ENCODE assay signal across 1 cellular context in the genomic region with DNA sequence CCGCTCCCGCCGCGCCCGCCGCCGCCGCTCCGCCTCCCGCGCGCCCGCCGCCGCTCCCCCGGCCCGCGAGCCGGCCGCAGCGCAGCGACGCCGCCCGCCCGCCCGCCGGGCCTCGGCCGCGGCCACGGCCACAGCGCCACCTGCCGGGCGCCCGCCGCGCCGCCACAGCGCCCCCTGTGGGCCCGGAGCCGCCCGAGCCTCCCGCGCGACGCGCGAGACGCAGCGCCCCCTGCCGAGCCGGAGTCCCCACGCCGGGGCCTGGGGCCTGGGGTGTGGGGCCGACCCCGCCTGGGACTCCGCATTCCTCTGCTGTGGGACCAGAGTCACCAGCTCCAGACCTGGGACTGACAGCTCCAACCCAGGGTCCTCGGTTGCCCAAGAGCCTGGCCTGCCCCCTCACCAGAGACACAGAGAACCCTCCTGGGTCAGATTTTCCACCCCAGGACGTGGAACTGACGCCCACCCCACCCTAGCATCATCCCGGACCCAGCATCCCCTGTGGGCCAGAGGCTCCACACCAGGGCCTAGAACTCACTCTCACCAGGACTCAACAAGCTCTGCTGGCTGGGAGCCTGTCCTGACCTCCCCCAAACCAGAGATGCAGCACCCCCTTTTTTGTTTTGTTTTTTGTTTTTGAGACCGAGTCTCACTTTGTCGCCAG.
TF ChIP-seq lines count a peak whose summit lies in the region.

A gene with protein sequence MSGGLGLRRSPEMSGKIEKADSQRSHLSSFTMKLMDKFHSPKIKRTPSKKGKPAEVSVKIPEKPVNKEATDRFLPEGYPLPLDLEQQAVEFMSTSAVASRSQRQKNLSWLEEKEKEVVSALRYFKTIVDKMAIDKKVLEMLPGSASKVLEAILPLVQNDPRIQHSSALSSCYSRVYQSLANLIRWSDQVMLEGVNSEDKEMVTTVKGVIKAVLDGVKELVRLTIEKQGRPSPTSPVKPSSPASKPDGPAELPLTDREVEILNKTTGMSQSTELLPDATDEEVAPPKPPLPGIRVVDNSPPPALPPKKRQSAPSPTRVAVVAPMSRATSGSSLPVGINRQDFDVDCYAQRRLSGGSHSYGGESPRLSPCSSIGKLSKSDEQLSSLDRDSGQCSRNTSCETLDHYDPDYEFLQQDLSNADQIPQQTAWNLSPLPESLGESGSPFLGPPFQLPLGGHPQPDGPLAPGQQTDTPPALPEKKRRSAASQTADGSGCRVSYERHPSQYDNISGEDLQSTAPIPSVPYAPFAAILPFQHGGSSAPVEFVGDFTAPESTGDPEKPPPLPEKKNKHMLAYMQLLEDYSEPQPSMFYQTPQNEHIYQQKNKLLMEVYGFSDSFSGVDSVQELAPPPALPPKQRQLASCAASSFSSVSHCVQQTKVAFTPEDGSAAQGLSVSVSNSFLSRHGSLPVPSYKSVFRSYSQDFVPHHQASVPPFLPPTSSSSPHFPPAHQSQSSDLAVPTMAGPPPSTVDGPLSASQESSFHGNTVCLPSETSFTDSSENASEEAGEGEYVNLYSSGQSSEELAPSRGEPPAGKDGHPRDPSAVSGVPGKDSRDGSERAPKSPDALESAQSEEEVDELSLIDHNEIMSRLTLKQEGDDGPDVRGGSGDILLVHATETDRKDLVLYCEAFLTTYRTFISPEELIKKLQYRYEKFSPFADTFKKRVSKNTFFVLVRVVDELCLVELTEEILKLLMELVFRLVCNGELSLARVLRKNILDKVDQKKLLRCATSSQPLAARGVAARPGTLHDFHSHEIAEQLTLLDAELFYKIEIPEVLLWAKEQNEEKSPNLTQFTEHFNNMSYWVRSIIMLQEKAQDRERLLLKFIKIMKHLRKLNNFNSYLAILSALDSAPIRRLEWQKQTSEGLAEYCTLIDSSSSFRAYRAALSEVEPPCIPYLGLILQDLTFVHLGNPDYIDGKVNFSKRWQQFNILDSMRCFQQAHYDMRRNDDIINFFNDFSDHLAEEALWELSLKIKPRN (N-terminal part only) (minus strand): TSS at position 89 of the 661 bp plus-strand sequence. CDS start 246 bp downstream, outside the sequence.

TF ChIP-seq in GM23338, 12 proteins besides CTCF, POLR2A, EP300 and RAD21:
- TF ChIP-seq CREB1 (CRISPR knock-in tag; IDR thresholded peaks at IDR 0.05; ENCODE audit: low read depth) (0 out of 2 replicates have a peak, but pooled peaks have one; percentile 15), EZH2phosphoT487 (IDR thresholded peaks at IDR 0.05; ENCODE audit: unreplicated experiment) (no peak), ZNF114 (CRISPR knock-in tag; IDR thresholded peaks at IDR 0.05) (0 out of 2 replicates have a peak, but pooled peaks have one; percentile 24), ZNF331 (CRISPR knock-in tag; IDR thresholded peaks at IDR 0.05; ENCODE audit: low read depth) (no peak), EZH2 (IDR thresholded peaks at IDR 0.05; ENCODE audit: low read depth, unreplicated experiment) (no peak), POLR2AphosphoS5 (IDR thresholded peaks at IDR 0.05; ENCODE audit: low read depth) (no peak), STAT1 (IDR thresholded peaks at IDR 0.05; ENCODE audit: unreplicated experiment) (no peak), JUNB (IDR thresholded peaks at IDR 0.05; ENCODE audit: unreplicated experiment) (no peak), NANOG (IDR thresholded peaks at IDR 0.05; ENCODE audit: borderline replicate concordance) (no peak)
- TF ChIP-seq, protein P1, sequence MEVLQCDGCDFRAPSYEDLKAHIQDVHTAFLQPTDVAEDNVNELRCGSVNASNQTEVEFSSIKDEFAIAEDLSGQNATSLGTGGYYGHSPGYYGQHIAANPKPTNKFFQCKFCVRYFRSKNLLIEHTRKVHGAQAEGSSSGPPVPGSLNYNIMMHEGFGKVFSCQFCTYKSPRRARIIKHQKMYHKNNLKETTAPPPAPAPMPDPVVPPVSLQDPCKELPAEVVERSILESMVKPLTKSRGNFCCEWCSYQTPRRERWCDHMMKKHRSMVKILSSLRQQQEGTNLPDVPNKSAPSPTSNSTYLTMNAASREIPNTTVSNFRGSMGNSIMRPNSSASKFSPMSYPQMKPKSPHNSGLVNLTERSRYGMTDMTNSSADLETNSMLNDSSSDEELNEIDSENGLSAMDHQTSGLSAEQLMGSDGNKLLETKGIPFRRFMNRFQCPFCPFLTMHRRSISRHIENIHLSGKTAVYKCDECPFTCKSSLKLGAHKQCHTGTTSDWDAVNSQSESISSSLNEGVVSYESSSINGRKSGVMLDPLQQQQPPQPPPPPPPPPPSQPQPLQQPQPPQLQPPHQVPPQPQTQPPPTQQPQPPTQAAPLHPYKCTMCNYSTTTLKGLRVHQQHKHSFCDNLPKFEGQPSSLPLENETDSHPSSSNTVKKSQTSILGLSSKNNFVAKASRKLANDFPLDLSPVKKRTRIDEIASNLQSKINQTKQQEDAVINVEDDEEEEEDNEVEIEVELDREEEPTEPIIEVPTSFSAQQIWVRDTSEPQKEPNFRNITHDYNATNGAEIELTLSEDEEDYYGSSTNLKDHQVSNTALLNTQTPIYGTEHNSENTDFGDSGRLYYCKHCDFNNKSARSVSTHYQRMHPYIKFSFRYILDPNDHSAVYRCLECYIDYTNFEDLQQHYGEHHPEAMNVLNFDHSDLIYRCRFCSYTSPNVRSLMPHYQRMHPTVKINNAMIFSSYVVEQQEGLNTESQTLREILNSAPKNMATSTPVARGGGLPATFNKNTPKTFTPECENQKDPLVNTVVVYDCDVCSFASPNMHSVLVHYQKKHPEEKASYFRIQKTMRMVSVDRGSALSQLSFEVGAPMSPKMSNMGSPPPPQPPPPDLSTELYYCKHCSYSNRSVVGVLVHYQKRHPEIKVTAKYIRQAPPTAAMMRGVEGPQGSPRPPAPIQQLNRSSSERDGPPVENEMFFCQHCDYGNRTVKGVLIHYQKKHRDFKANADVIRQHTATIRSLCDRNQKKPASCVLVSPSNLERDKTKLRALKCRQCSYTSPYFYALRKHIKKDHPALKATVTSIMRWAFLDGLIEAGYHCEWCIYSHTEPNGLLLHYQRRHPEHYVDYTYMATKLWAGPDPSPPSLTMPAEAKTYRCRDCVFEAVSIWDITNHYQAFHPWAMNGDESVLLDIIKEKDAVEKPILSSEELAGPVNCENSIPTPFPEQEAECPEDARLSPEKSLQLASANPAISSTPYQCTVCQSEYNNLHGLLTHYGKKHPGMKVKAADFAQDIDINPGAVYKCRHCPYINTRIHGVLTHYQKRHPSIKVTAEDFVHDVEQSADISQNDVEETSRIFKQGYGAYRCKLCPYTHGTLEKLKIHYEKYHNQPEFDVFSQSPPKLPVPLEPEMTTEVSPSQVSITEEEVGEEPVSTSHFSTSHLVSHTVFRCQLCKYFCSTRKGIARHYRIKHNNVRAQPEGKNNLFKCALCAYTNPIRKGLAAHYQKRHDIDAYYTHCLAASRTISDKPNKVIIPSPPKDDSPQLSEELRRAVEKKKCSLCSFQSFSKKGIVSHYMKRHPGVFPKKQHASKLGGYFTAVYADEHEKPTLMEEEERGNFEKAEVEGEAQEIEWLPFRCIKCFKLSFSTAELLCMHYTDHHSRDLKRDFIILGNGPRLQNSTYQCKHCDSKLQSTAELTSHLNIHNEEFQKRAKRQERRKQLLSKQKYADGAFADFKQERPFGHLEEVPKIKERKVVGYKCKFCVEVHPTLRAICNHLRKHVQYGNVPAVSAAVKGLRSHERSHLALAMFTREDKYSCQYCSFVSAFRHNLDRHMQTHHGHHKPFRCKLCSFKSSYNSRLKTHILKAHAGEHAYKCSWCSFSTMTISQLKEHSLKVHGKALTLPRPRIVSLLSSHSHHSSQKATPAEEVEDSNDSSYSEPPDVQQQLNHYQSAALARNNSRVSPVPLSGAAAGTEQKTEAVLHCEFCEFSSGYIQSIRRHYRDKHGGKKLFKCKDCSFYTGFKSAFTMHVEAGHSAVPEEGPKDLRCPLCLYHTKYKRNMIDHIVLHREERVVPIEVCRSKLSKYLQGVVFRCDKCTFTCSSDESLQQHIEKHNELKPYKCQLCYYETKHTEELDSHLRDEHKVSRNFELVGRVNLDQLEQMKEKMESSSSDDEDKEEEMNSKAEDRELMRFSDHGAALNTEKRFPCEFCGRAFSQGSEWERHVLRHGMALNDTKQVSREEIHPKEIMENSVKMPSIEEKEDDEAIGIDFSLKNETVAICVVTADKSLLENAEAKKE (CRISPR knock-in tag; IDR thresholded peaks at IDR 0.05), result no peak
- TF ChIP-seq, protein P2, sequence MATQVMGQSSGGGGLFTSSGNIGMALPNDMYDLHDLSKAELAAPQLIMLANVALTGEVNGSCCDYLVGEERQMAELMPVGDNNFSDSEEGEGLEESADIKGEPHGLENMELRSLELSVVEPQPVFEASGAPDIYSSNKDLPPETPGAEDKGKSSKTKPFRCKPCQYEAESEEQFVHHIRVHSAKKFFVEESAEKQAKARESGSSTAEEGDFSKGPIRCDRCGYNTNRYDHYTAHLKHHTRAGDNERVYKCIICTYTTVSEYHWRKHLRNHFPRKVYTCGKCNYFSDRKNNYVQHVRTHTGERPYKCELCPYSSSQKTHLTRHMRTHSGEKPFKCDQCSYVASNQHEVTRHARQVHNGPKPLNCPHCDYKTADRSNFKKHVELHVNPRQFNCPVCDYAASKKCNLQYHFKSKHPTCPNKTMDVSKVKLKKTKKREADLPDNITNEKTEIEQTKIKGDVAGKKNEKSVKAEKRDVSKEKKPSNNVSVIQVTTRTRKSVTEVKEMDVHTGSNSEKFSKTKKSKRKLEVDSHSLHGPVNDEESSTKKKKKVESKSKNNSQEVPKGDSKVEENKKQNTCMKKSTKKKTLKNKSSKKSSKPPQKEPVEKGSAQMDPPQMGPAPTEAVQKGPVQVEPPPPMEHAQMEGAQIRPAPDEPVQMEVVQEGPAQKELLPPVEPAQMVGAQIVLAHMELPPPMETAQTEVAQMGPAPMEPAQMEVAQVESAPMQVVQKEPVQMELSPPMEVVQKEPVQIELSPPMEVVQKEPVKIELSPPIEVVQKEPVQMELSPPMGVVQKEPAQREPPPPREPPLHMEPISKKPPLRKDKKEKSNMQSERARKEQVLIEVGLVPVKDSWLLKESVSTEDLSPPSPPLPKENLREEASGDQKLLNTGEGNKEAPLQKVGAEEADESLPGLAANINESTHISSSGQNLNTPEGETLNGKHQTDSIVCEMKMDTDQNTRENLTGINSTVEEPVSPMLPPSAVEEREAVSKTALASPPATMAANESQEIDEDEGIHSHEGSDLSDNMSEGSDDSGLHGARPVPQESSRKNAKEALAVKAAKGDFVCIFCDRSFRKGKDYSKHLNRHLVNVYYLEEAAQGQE (IDR thresholded peaks at IDR 0.05; ENCODE audit: unreplicated experiment), result no peak
- TF ChIP-seq, protein P3, sequence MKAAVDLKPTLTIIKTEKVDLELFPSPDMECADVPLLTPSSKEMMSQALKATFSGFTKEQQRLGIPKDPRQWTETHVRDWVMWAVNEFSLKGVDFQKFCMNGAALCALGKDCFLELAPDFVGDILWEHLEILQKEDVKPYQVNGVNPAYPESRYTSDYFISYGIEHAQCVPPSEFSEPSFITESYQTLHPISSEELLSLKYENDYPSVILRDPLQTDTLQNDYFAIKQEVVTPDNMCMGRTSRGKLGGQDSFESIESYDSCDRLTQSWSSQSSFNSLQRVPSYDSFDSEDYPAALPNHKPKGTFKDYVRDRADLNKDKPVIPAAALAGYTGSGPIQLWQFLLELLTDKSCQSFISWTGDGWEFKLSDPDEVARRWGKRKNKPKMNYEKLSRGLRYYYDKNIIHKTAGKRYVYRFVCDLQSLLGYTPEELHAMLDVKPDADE (IDR thresholded peaks at IDR 0.05), result no peak
